34 cellular contexts compared by ENCODE assay signal in the genomic region with DNA sequence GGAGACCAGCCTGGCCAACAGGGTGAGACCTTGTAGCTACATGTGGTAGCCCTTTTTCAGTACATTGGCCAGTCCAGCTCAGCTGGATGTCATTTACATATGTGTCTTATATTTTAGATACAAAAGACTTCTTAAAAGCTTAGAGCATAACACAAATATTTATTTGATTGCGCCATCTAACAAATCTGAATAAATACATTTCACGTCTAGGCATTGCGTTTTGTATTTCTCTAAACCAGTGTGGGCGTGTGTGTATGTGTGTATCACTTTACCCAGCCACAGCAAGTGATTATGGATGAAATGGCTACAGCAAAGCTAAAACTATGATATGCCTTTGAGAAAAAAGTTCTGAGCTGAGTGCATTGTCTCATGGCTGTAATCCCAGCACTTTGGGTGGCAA.
"Had no signal": no experiment of that assay in that cellular context is flagged by ENCODE, and none has a peak within 500 bp of the region (broad histone marks: within the 10 kb centered on the region; RNA-seq: fewer than 3 reads in every experiment).

No MANE protein-coding gene starts in this region.

- H3K9me3 Mint-ChIP-seq: activated B cell treated with CpG ODN at 0.5 μM for 24 hours; activated CD4-positive, alpha-beta memory T cell treated with anti-CD3 and anti-CD28 coated beads, Interleukin-2, amount 10 ng/mL, durations not matched to agents 7 days and 5 days; activated naive CD4-positive, alpha-beta T cell treated with anti-CD3 and anti-CD28 coated beads, Interleukin-2, amount 10 ng/mL, durations not matched to agents 7 days and 5 days; activated naive CD8-positive, alpha-beta T cell treated with anti-CD3 and anti-CD28 coated beads, Interleukin-2, amount 50 U/mL, for 24 hours; brain; T-cell had no signal

- H3K9me3 ChIP-seq: SJCRH30, SK-N-SH had no signal

- H3K27me3 ChIP-seq: SJCRH30 had no signal

- DNase-seq: activated B cell treated with CpG ODN at 0.5 μM for 24 hours; activated CD4-positive, alpha-beta memory T cell treated with anti-CD3 and anti-CD28 coated beads, Interleukin-2, amount 10 ng/mL, durations not matched to agents 7 days and 5 days; activated CD4-positive, alpha-beta T cell treated with anti-CD3 and anti-CD28 coated beads for 4 hours; activated CD4-positive, alpha-beta T cell treated with anti-CD3 and anti-CD28 coated beads, Interleukin-2, amount 50 U/mL, for 1 hour; activated CD4-positive, CD25-positive, alpha-beta regulatory T cell treated with anti-CD3 and anti-CD28 coated beads, Interleukin-2, amount 50 U/mL, for 72 hours; activated CD8-positive, alpha-beta memory T cell treated with anti-CD3 and anti-CD28 coated beads for 24 hours; activated CD8-positive, alpha-beta memory T cell treated with anti-CD3 and anti-CD28 coated beads, Interleukin-2, amount 10 ng/mL, durations not matched to agents 7 days and 5 days; activated CD8-positive, alpha-beta memory T cell treated with anti-CD3 and anti-CD28 coated beads, Interleukin-2, amount 50 U/mL, for 48 hours; activated effector memory CD4-positive, alpha-beta T cell treated with Interleukin-2 at 50 U/mL for 16 hours; activated naive CD4-positive, alpha-beta T cell treated with anti-CD3 and anti-CD28 coated beads, Interleukin-2, amount 10 ng/mL, durations not matched to agents 7 days and 5 days; activated naive CD8-positive, alpha-beta T cell treated with anti-CD3 and anti-CD28 coated beads, Interleukin-2, amount 50 U/mL, for 24 hours; activated T-cell treated with anti-CD3 and anti-CD28 coated beads, Interleukin-2, amount 50 U/mL, for 48 hours; anterior cingulate cortex; caudate nucleus; NCI-H1092 treated with DMSO at 0.1 percent for 48 hours; NCI-H1417; NCI-H146; NCI-H187; NCI-H2029 treated with DMSO at 0.1 percent for 48 hours; NCI-H2107; NCI-H2171; NCI-H510A; NCI-H526; NCI-H748 treated with DMSO at 0.1 percent for 48 hours; OCI-M1; SHP77; SJCRH30; SK-N-SH; T-cell; T-helper 2 cell; T-helper 9 cell had no signal

- H3K4me3 Mint-ChIP-seq: activated B cell treated with CpG ODN at 0.5 μM for 24 hours; activated CD4-positive, alpha-beta memory T cell treated with anti-CD3 and anti-CD28 coated beads, Interleukin-2, amount 10 ng/mL, durations not matched to agents 7 days and 5 days; activated CD8-positive, alpha-beta memory T cell treated with anti-CD3 and anti-CD28 coated beads, Interleukin-2, amount 10 ng/mL, durations not matched to agents 7 days and 5 days; activated naive CD4-positive, alpha-beta T cell treated with anti-CD3 and anti-CD28 coated beads, Interleukin-2, amount 10 ng/mL, durations not matched to agents 7 days and 5 days; activated naive CD8-positive, alpha-beta T cell; activated naive CD8-positive, alpha-beta T cell treated with anti-CD3 and anti-CD28 coated beads, Interleukin-2, amount 50 U/mL, for 24 hours; brain; T-cell had no signal

- H3K4me2 ChIP-seq: SK-N-SH had no signal

- H3K36me3 Mint-ChIP-seq: activated CD8-positive, alpha-beta memory T cell treated with anti-CD3 and anti-CD28 coated beads, Interleukin-2, amount 10 ng/mL, durations not matched to agents 7 days and 5 days had no signal

- ATAC-seq: activated CD8-positive, alpha-beta memory T cell treated with anti-CD3 and anti-CD28 coated beads, Interleukin-2, amount 10 ng/mL, durations not matched to agents 7 days and 5 days; activated naive CD8-positive, alpha-beta T cell treated with anti-CD3 and anti-CD28 coated beads, Interleukin-2, amount 50 U/mL, for 24 hours; T-cell had no signal

- H3K4me3 ChIP-seq: SJCRH30 had no signal

- H3K4me1 ChIP-seq: SJCRH30 had no signal

- H3K9ac ChIP-seq: SK-N-SH had no signal

- H3K27me3 Mint-ChIP-seq: activated B cell treated with CpG ODN at 0.5 μM for 24 hours; activated CD4-positive, alpha-beta memory T cell treated with anti-CD3 and anti-CD28 coated beads, Interleukin-2, amount 10 ng/mL, durations not matched to agents 7 days and 5 days; activated CD8-positive, alpha-beta memory T cell treated with anti-CD3 and anti-CD28 coated beads, Interleukin-2, amount 10 ng/mL, durations not matched to agents 7 days and 5 days; activated naive CD4-positive, alpha-beta T cell treated with anti-CD3 and anti-CD28 coated beads, Interleukin-2, amount 10 ng/mL, durations not matched to agents 7 days and 5 days; activated naive CD8-positive, alpha-beta T cell; activated naive CD8-positive, alpha-beta T cell treated with anti-CD3 and anti-CD28 coated beads, Interleukin-2, amount 50 U/mL, for 24 hours; brain; T-cell had no signal

- H3K27ac ChIP-seq: SJCRH30, VCaP had no signal

- H3K27ac Mint-ChIP-seq: activated CD4-positive, alpha-beta memory T cell treated with anti-CD3 and anti-CD28 coated beads, Interleukin-2, amount 10 ng/mL, durations not matched to agents 7 days and 5 days; activated CD8-positive, alpha-beta memory T cell treated with anti-CD3 and anti-CD28 coated beads, Interleukin-2, amount 10 ng/mL, durations not matched to agents 7 days and 5 days; activated naive CD4-positive, alpha-beta T cell treated with anti-CD3 and anti-CD28 coated beads, Interleukin-2, amount 10 ng/mL, durations not matched to agents 7 days and 5 days; activated naive CD8-positive, alpha-beta T cell; activated naive CD8-positive, alpha-beta T cell treated with anti-CD3 and anti-CD28 coated beads, Interleukin-2, amount 50 U/mL, for 24 hours; T-cell had no signal

- H3K36me3 ChIP-seq: SJCRH30 had no signal
